In genomic region chr18:23578067-23578705, GRCh38 we compare ENCODE assay signal across 14 cellular contexts. TPM values are rescaled to one million over a fixed set of nuclear protein-coding genes. Genes with fewer than 3 reads are reported as not detected.
A peak's percentile ranks its signal among the peaks of the same experiment; 100 is the strongest.
DNase-seq lines count a peak whose midpoint lies in the region; ATAC-seq and TF ChIP-seq lines count a peak whose summit lies in the region.
"Had no signal": no experiment of that assay in that cellular context is flagged by ENCODE, and none has a peak within 500 bp of the region (broad histone marks: within the 10 kb centered on the region; RNA-seq: fewer than 3 reads in every experiment).

No MANE protein-coding gene starts in this region.

- peak overlapping the region in 2 of 8 donors; percentile 12 to 58 for H3K4me3 Mint-ChIP-seq in CD4-positive, alpha-beta memory T cell
- H3K4me3 Mint-ChIP-seq in H9 (no peak overlapping the region), WTC11 (no peak overlapping the region)
- peak overlapping the region in 1 of 10 donors; percentile 19 for H3K4me3 Mint-ChIP-seq in naive thymus-derived CD4-positive, alpha-beta T cell
- H3K4me3 Mint-ChIP-seq: B cell had no signal

- DNase-seq in CD4-positive, alpha-beta memory T cell, result no peak
- DNase-seq in H9 (no peak), WTC11 (ENCODE audit: low spot score) (no peak), hypothalamus (lab: John Stamatoyannopoulos, UW) (no peak), stomach (no peak), NCI-H82 (lab: John Stamatoyannopoulos, UW) (no peak)
- no peak for DNase-seq in naive thymus-derived CD4-positive, alpha-beta T cell
- DNase-seq: cortex of kidney; NCI-H524; sigmoid colon; stimulated activated naive CD4-positive, alpha-beta T cell treated with Interleukin-2 at 50 U/mL for 16 hours had no signal

- peaks cover 65% of the 10 kb centered on the region for H3K4me1 ChIP-seq in CD4-positive, alpha-beta memory T cell (ENCODE audit: insufficient read depth, low read length)
- H3K4me1 ChIP-seq in H9 (ENCODE audit: insufficient read depth, low read length) (peaks cover 2% of the 10 kb centered on the region; the same call in 1 of the 2 replicates), stomach (peaks cover 40 to 77% (median 62%) of the 10 kb centered on the region in 4 donors)
- H3K4me1 ChIP-seq in naive thymus-derived CD4-positive, alpha-beta T cell (ENCODE audit: control insufficient read depth in 2 of 2, insufficient read depth in 2 of 2, low read length in 2 of 2), result peaks cover 17 to 64% of the 10 kb centered on the region in 2 donors

- no CpG with 5 or more reads among the region's 6 CpGs for WGBS in H9 (ENCODE audit: extremely low coverage, insufficient read length, low lambda C conversion rate)
- WGBS in stomach, 5 donors, result 85 to 93% (median 91%) methylated on average over 6 of the region's 6 CpGs

- H3K4me3 ChIP-seq in CD4-positive, alpha-beta memory T cell (ENCODE audit: low read length in 2 of 2), result no peak overlapping the region
- no peak overlapping the region for H3K4me3 ChIP-seq in naive thymus-derived CD4-positive, alpha-beta T cell (ENCODE audit: low read length)
- H3K4me3 ChIP-seq in stomach, result no peak overlapping the region
- H3K4me3 ChIP-seq: sigmoid colon had no signal

- intact Hi-C loops in CD4-positive, alpha-beta memory T cell (cut with micrococcal nuclease), result no loop called here
- intact Hi-C loops in naive thymus-derived CD4-positive, alpha-beta T cell (cut with micrococcal nuclease), result no loop called here
- intact Hi-C loops in stomach (cut with DNase I; ENCODE audit: low total_unique reads), result no loop called here

- peaks cover 20 to 39% of the 10 kb centered on the region in 2 donors for H3K36me3 Mint-ChIP-seq in CD4-positive, alpha-beta memory T cell
- H3K36me3 Mint-ChIP-seq in H9 (ENCODE audit: insufficient read depth in 1 of 3, low read depth in 3 of 3) (peaks cover 14 to 28% (median 15%) of the 10 kb centered on the region in 3 experiments), WTC11 (peaks cover 19% of the 10 kb centered on the region)
- H3K36me3 Mint-ChIP-seq in naive thymus-derived CD4-positive, alpha-beta T cell, result peaks cover 4 to 23% (median 18%) of the 10 kb centered on the region in 5 donors

- H4K91ac ChIP-seq in H9 (ENCODE audit: insufficient read length, low read depth, low read length), result no peak overlapping the region

- no peaks in the 10 kb centered on the region for H3K27me3 ChIP-seq in CD4-positive, alpha-beta memory T cell (ENCODE audit: insufficient read depth, low read length)
- H3K27me3 ChIP-seq in H9 (ENCODE audit: insufficient read depth, low read length) (no peaks in the 10 kb centered on the region), stomach (no peaks in the 10 kb centered on the region)
- no peaks in the 10 kb centered on the region for H3K27me3 ChIP-seq in naive thymus-derived CD4-positive, alpha-beta T cell (ENCODE audit: control insufficient read depth in 2 of 2, insufficient read depth in 2 of 2, low read length in 2 of 2)
- H3K27me3 ChIP-seq: neutrophil, sigmoid colon had no signal

- no peaks in the 10 kb centered on the region for H3K23me2 ChIP-seq in H9 (ENCODE audit: insufficient read length, low read depth, low read length, poor library complexity, severe bottlenecking)

- H3K79me1 ChIP-seq in H9 (ENCODE audit: insufficient read depth, low read depth, low read length, poor library complexity, severe bottlenecking), result peaks cover 4% of the 10 kb centered on the region

- H4K8ac ChIP-seq in H9 (replicated peaks; ENCODE audit: insufficient read length, low read depth, low read length), result no peak overlapping the region

- H2BK120ac ChIP-seq in H9 (ENCODE audit: low read depth, low read length, poor library complexity, severe bottlenecking), result no peak overlapping the region

- no peaks in the 10 kb centered on the region for H3K36me3 ChIP-seq in CD4-positive, alpha-beta memory T cell (ENCODE audit: insufficient read depth, low read length)
- H3K36me3 ChIP-seq in naive thymus-derived CD4-positive, alpha-beta T cell (ENCODE audit: control insufficient read depth in 2 of 3, insufficient read depth in 3 of 3, low read length in 3 of 3), result no peaks in the 10 kb centered on the region
- H3K36me3 ChIP-seq in stomach, result peaks cover 9 to 25% (median 15%) of the 10 kb centered on the region in 4 donors

- no peak overlapping the region for H2BK20ac ChIP-seq in H9 (ENCODE audit: low read depth, low read length, poor library complexity, severe bottlenecking)

- no peak for TF ChIP-seq CTCF in H9 (conservative IDR thresholded peaks at IDR 0.05)
- TF ChIP-seq CTCF in WTC11 (IDR thresholded peaks at IDR 0.05), result no peak
- TF ChIP-seq CTCF in stomach (IDR thresholded peaks at IDR 0.05), result no peak

- H3K14ac ChIP-seq in H9 (ENCODE audit: insufficient read depth, low read length), result no peak overlapping the region

- H3K27ac ChIP-seq in CD4-positive, alpha-beta memory T cell (ENCODE audit: low read depth, low read length), result no peak overlapping the region
- H3K27ac ChIP-seq in H9 (ENCODE audit: insufficient read length, low read depth, low read length), result no peak overlapping the region
- H3K27ac ChIP-seq in naive thymus-derived CD4-positive, alpha-beta T cell (ENCODE audit: low read depth, low read length), result no peak overlapping the region
- no peak overlapping the region for H3K27ac ChIP-seq in stomach
- H3K27ac ChIP-seq: neutrophil, sigmoid colon had no signal

- no peak for TF ChIP-seq EP300 in stomach (IDR thresholded peaks at IDR 0.05)

- H4K5ac ChIP-seq in H9 (ENCODE audit: insufficient read length, low read depth, low read length), result no peak overlapping the region

- CTCF ChIA-PET in CD4-positive, alpha-beta memory T cell (lab: Charles Lee; ENCODE audit: partially characterized antibody), result interaction anchor here (5.2 kb wide), 1 partner anchor 62 kb away, joined by 41 read pairs; no protein-coding TSS in a partner anchor
- CTCF ChIA-PET in WTC11 (lab: Charles Lee), result interaction anchor here (1.6 kb wide), 1 partner anchor 80 kb away, joined by 5 read pairs; no protein-coding TSS in a partner anchor
- CTCF ChIA-PET in naive thymus-derived CD4-positive, alpha-beta T cell (lab: Charles Lee), result no interaction called here

- H2BK15ac ChIP-seq in H9 (ENCODE audit: low read depth, low read length), result no peak overlapping the region

- no peak overlapping the region for H3K9ac ChIP-seq in H9 (ENCODE audit: extremely low read depth, insufficient read length, low read length)

- H3K9me3 ChIP-seq in CD4-positive, alpha-beta memory T cell (ENCODE audit: control insufficient read depth in 1 of 2, low read length in 2 of 2), result no peaks in the 10 kb centered on the region
- H3K9me3 ChIP-seq in H9 (ENCODE audit: control insufficient read depth, low read depth, low read length) (no peaks in the 10 kb centered on the region), stomach (no peaks in the 10 kb centered on the region)
- no peaks in the 10 kb centered on the region for H3K9me3 ChIP-seq in naive thymus-derived CD4-positive, alpha-beta T cell (ENCODE audit: control insufficient read depth in 2 of 3, low read length in 3 of 3)
- H3K9me3 ChIP-seq: neutrophil, sigmoid colon had no signal

- H2AFZ ChIP-seq in H9 (ENCODE audit: low read length), result no peak overlapping the region

- POLR2A ChIA-PET in CD4-positive, alpha-beta memory T cell (lab: Charles Lee; ENCODE audit: partially characterized antibody), result no interaction called here
- POLR2A ChIA-PET in WTC11 (lab: Charles Lee), result no interaction called here
- POLR2A ChIA-PET in naive thymus-derived CD4-positive, alpha-beta T cell (lab: Charles Lee), result no interaction called here

- H3K18ac ChIP-seq in H9 (ENCODE audit: insufficient read length, low read depth, low read length), result no peak overlapping the region

- no peak overlapping the region for H3K4me2 ChIP-seq in H9 (ENCODE audit: insufficient read depth, insufficient read length, low read length)

- no peak overlapping the region for H3K4ac ChIP-seq in H9 (ENCODE audit: low read depth, low read length)

- H2BK5ac ChIP-seq in H9 (ENCODE audit: insufficient read length, low read length), result no peak overlapping the region

- H3K27ac Mint-ChIP-seq in CD4-positive, alpha-beta memory T cell, result peak overlapping the region in 6 of 7 donors; percentile 12 to 95 (median 74)
- H3K27ac Mint-ChIP-seq in H9 (peak overlapping the region in 2 of 3 experiments; percentile 3 to 32; a peak in 2 of 7 replicates), WTC11 (peak overlapping the region; percentile 62; the same call in 1 of the 2 replicates)
- H3K27ac Mint-ChIP-seq in naive thymus-derived CD4-positive, alpha-beta T cell, result peak overlapping the region in 5 of 9 donors; percentile 41 to 72 (median 53)
- H3K27ac Mint-ChIP-seq: B cell had no signal

- TF ChIP-seq POLR2A in stomach (IDR thresholded peaks at IDR 0.05), result no peak

- H4K20me1 ChIP-seq in H9 (ENCODE audit: control insufficient read depth, insufficient read depth, insufficient read length), result no peaks in the 10 kb centered on the region

- no peak overlapping the region for H2BK12ac ChIP-seq in H9 (ENCODE audit: insufficient read length, low read depth, low read length)

- no peak overlapping the region for H3T11ph ChIP-seq in H9 (ENCODE audit: low read length)

- no peak overlapping the region for H3K56ac ChIP-seq in H9 (ENCODE audit: insufficient read length, low read depth, low read length)

- no peaks in the 10 kb centered on the region for H3K9me3 Mint-ChIP-seq in CD4-positive, alpha-beta memory T cell
- H3K9me3 Mint-ChIP-seq in H9, result peaks cover 0 to 2% of the 10 kb centered on the region in 2 experiments; a peak in 2 of 5 replicates
- no peaks in the 10 kb centered on the region for H3K9me3 Mint-ChIP-seq in WTC11
- H3K9me3 Mint-ChIP-seq in naive thymus-derived CD4-positive, alpha-beta T cell, result no peaks in the 10 kb centered on the region

- H3K23ac ChIP-seq in H9 (ENCODE audit: insufficient read length, low read depth, low read length), result no peak overlapping the region

- H3K79me2 ChIP-seq in H9 (ENCODE audit: insufficient read depth, low read length), result peaks cover 8% of the 10 kb centered on the region; the same call in 1 of the 2 replicates

- H3K27me3 Mint-ChIP-seq in CD4-positive, alpha-beta memory T cell, result no peaks in the 10 kb centered on the region
- H3K27me3 Mint-ChIP-seq in H9 (ENCODE audit: low read depth) (no peaks in the 10 kb centered on the region), WTC11 (ENCODE audit: low read depth) (no peaks in the 10 kb centered on the region)
- H3K27me3 Mint-ChIP-seq in naive thymus-derived CD4-positive, alpha-beta T cell, result no peaks in the 10 kb centered on the region
- H3K27me3 Mint-ChIP-seq: B cell had no signal

- H3K4me1 Mint-ChIP-seq in CD4-positive, alpha-beta memory T cell, result peaks cover 52 to 78% (median 68%) of the 10 kb centered on the region in 4 donors
- H3K4me1 Mint-ChIP-seq in H9, result peaks cover 17 to 21% of the 10 kb centered on the region in 2 experiments
- H3K4me1 Mint-ChIP-seq in WTC11, result peaks cover 37% of the 10 kb centered on the region
- peaks cover 51 to 74% (median 67%) of the 10 kb centered on the region in 7 donors for H3K4me1 Mint-ChIP-seq in naive thymus-derived CD4-positive, alpha-beta T cell

- H2AK5ac ChIP-seq in H9 (ENCODE audit: insufficient read length, low read length), result no peak overlapping the region

- no peak for ATAC-seq in WTC11
- ATAC-seq in naive thymus-derived CD4-positive, alpha-beta T cell, result no peak
- no peak for ATAC-seq in activated CD4-positive, CD25-positive, alpha-beta regulatory T cell treated with anti-CD3 and anti-CD28 coated beads, Interleukin-2, amount 50 U/mL, for 24 hours

RNA-seq across cellular contexts. Expression of gene NPC1, which starts 8.1 kb away (rescaled TPM):
- total RNA-seq in CD4-positive, alpha-beta memory T cell, result 10 to 100 TPM; 62.9 to 64.5 TPM
- 10 to 100 TPM; 14.0 to 21.9 TPM for polyA plus RNA-seq in CD4-positive, alpha-beta memory T cell
- total RNA-seq in H9 (2021) (24.2 TPM in 2 replicates), WTC11 (2021) (23.9 to 38.3 TPM (median 27.3 TPM) in 3 replicates), stomach (100 to 1,000 TPM in 1 of 5 donors, 10 to 100 TPM in 4; 58.0 to 219 (median 61.7) TPM)
- total RNA-seq in naive thymus-derived CD4-positive, alpha-beta T cell, result 10 to 100 TPM; 29.2 to 49.3 (median 31.4) TPM
- 1 to 10 TPM; 4.6 to 9.7 TPM for polyA plus RNA-seq in naive thymus-derived CD4-positive, alpha-beta T cell
- polyA plus RNA-seq in stomach, result 10 to 100 TPM in 2 of 3 donors, 1 to 10 TPM in 1; 7.6 to 20.0 (median 11.9) TPM

Comparison
In these comparisons a context has a peak if more than half of its experiments do, and no peak if none do; other contexts are left out.
1. H3K27ac Mint-ChIP-seq: peak in every context shown above with its lines; median percentile 74 in CD4-positive, alpha-beta memory T cell; 62 in WTC11; 53 in naive thymus-derived CD4-positive, alpha-beta T cell; 18 in H9.